ENCODE assay signal across 28 cellular contexts in genomic region chrX:109134777-109135176, GRCh38.
"Had no signal": no experiment of that assay in that cellular context is flagged by ENCODE, and none has a peak within 500 bp of the region (broad histone marks: within the 10 kb centered on the region; RNA-seq: fewer than 3 reads in every experiment).

No MANE protein-coding gene starts in this region.

- H3K4me1 ChIP-seq: neural progenitor cell, parathyroid adenoma, psoas muscle, right lobe of liver, sigmoid colon, stomach, thyroid gland, tibial nerve, upper lobe of left lung, vagina had no signal

- H3K4me3 Mint-ChIP-seq: nephron; neural progenitor cell; stimulated activated effector memory CD8-positive, alpha-beta T cell treated with anti-CD3 and anti-CD28 coated beads, Interleukin-12 subunit alpha, Interleukin-12 subunit beta, amount 100 ng/mL, for 72 hours; stimulated activated naive B cell treated with anti-CD40 and anti-IgM and Interleukin-4, amounts not matched to agents 10 μg/mL and 1 μg/mL and 100 μg/mL, for 72 hours; stimulated activated naive CD8-positive, alpha-beta T cell treated with anti-CD3 and anti-CD28 coated beads, Interleukin-15, Interleukin-2, amounts not matched to agents 100 ng/mL and 50 ng/mL, for 24 hours had no signal

- ATAC-seq: psoas muscle; right cardiac atrium; right lobe of liver; stimulated activated effector memory CD8-positive, alpha-beta T cell treated with anti-CD3 and anti-CD28 coated beads, Interleukin-12 subunit alpha, Interleukin-12 subunit beta, amount 100 ng/mL, for 72 hours; stimulated activated naive B cell treated with anti-CD40 and anti-IgM and Interleukin-4, amounts not matched to agents 10 μg/mL and 1 μg/mL and 100 μg/mL, for 72 hours had no signal

- H3K27me3 Mint-ChIP-seq: progenitor cell of endocrine pancreas; stimulated activated naive B cell treated with anti-CD40 and anti-IgM and Interleukin-4, amounts not matched to agents 10 μg/mL and 1 μg/mL and 100 μg/mL, for 72 hours; stimulated activated naive CD8-positive, alpha-beta T cell treated with anti-CD3 and anti-CD28 coated beads, Interleukin-15, Interleukin-2, amounts not matched to agents 100 ng/mL and 50 ng/mL, for 24 hours had no signal

- H3K27ac Mint-ChIP-seq: nephron; neural progenitor cell; progenitor cell of endocrine pancreas; stimulated activated effector memory CD8-positive, alpha-beta T cell treated with anti-CD3 and anti-CD28 coated beads, Interleukin-12 subunit alpha, Interleukin-12 subunit beta, amount 100 ng/mL, for 72 hours; stimulated activated naive B cell treated with anti-CD40 and anti-IgM and Interleukin-4, amounts not matched to agents 10 μg/mL and 1 μg/mL and 100 μg/mL, for 72 hours; stimulated activated naive CD8-positive, alpha-beta T cell treated with anti-CD3 and anti-CD28 coated beads, Interleukin-15, Interleukin-2, amounts not matched to agents 100 ng/mL and 50 ng/mL, for 24 hours had no signal

- H3K4me2 ChIP-seq: neural progenitor cell had no signal

- H3K4me3 ChIP-seq: neural progenitor cell, ovary, psoas muscle, right lobe of liver, sigmoid colon, stomach, thoracic aorta, thyroid gland, tibial nerve, upper lobe of left lung, vagina had no signal

- H3K36me3 ChIP-seq: ovary, right lobe of liver, sigmoid colon, stomach, thoracic aorta, thyroid gland, tibial nerve, upper lobe of left lung, vagina had no signal

- H3K27ac ChIP-seq: neural progenitor cell, ovary, parathyroid adenoma, psoas muscle, right lobe of liver, sigmoid colon, stomach, thoracic aorta, thyroid gland, tibial nerve, upper lobe of left lung, vagina had no signal

- DNase-seq: occipital lobe; ovary; posterior cingulate gyrus; psoas muscle; right cardiac atrium; right lobe of liver; sigmoid colon; small intestine; stimulated activated CD4-positive, alpha-beta T cell treated with anti-CD3 and anti-CD28 coated beads, Interleukin-15, amount 100 ng/mL, for 24 hours; stimulated activated CD4-positive, alpha-beta T cell treated with anti-CD3 and anti-CD28 coated beads, Interleukin-2, amount 100 ng/mL, for 24 hours; stimulated activated CD4-positive, alpha-beta T cell treated with anti-CD3 and anti-CD28 coated beads, Interleukin-2, amount 100 ng/mL, for 48 hours; stimulated activated CD4-positive, alpha-beta T cell treated with anti-CD3 and anti-CD28 coated beads, Interleukin-4, amount 100 ng/mL, for 24 hours; stimulated activated naive B cell treated with anti-CD40 and anti-IgM and Interleukin-4, amounts not matched to agents 10 μg/mL and 1 μg/mL and 100 μg/mL, for 72 hours; stimulated activated naive CD4-positive, alpha-beta T cell treated with Interleukin-2 at 50 U/mL for 16 hours; stomach; thyroid gland; trophoblast cell; upper lobe of left lung had no signal

- FAIRE-seq: urothelium cell line had no signal

- H2AFZ ChIP-seq: neural progenitor cell, parathyroid adenoma had no signal

- H3K9me3 ChIP-seq: ovary, sigmoid colon, thoracic aorta, thyroid gland had no signal

- H3K36me3 Mint-ChIP-seq: stimulated activated effector memory CD8-positive, alpha-beta T cell treated with anti-CD3 and anti-CD28 coated beads, Interleukin-12 subunit alpha, Interleukin-12 subunit beta, amount 100 ng/mL, for 72 hours; stimulated activated naive B cell treated with anti-CD40 and anti-IgM and Interleukin-4, amounts not matched to agents 10 μg/mL and 1 μg/mL and 100 μg/mL, for 72 hours had no signal

- H3K79me2 ChIP-seq: parathyroid adenoma had no signal

- H3K27me3 ChIP-seq: neural progenitor cell, ovary, right lobe of liver, sigmoid colon, stomach, thyroid gland, tibial nerve, upper lobe of left lung, vagina had no signal

- H3K4me1 Mint-ChIP-seq: nephron; stimulated activated effector memory CD8-positive, alpha-beta T cell treated with anti-CD3 and anti-CD28 coated beads, Interleukin-12 subunit alpha, Interleukin-12 subunit beta, amount 100 ng/mL, for 72 hours; stimulated activated naive B cell treated with anti-CD40 and anti-IgM and Interleukin-4, amounts not matched to agents 10 μg/mL and 1 μg/mL and 100 μg/mL, for 72 hours had no signal

- H3K9ac ChIP-seq: neural progenitor cell, parathyroid adenoma had no signal
